Comparison of ENCODE assay signal across 8 cellular contexts in genomic region chr12:123633379-123634141, GRCh38. TPM values are rescaled to one million over a fixed set of nuclear protein-coding genes. Genes with fewer than 3 reads are reported as not detected.
DNase-seq lines count a peak whose midpoint lies in the region; ATAC-seq and TF ChIP-seq lines count a peak whose summit lies in the region.

Gene EIF2B1 (minus strand): TSS chr12:123633686. CDS start chr12:123633557, 129 bp downstream.
Gene GTF2H3 (plus strand): TSS chr12:123633829. CDS start chr12:123633860, 31 bp downstream.

- H3K9me3 ChIP-seq in OCI-LY3 (ENCODE audit: insufficient read depth, low read length), result no peaks in the 10 kb centered on the region

- H3K36me3 ChIP-seq in OCI-LY3 (replicated peaks; ENCODE audit: low read depth, low read length), result peaks cover 20% of the 10 kb centered on the region

- H3K27me3 Mint-ChIP-seq in endothelial cell (ENCODE audit: unreplicated experiment), result peaks cover 10% of the 10 kb centered on the region

- H3K4me3 Mint-ChIP-seq in endothelial cell (ENCODE audit: unreplicated experiment), result peak within 1 kb of the TSS; percentile 98

- H3K36me3 Mint-ChIP-seq in endothelial cell (ENCODE audit: low read depth, unreplicated experiment), result peaks cover 25% of the 10 kb centered on the region

- peak within 1 kb of the TSS; percentile 84 for H3K9ac ChIP-seq in OCI-LY3 (ENCODE audit: low read length)

- H3K4me1 Mint-ChIP-seq in endothelial cell (ENCODE audit: unreplicated experiment), result peaks cover 16% of the 10 kb centered on the region

- TF ChIP-seq CTCF in OCI-LY3 (IDR thresholded peaks at IDR 0.05; ENCODE audit: low read depth, low read length) (no peak), endothelial cell (IDR thresholded peaks at IDR 0.05; ENCODE audit: unreplicated experiment) (no peak)

- peak within 1 kb of the TSS; percentile 86 for H3K4me3 ChIP-seq in OCI-LY3 (ENCODE audit: low read length)

- peaks cover 55% of the 10 kb centered on the region for H3K79me2 ChIP-seq in OCI-LY3 (ENCODE audit: low read length)

- no peaks in the 10 kb centered on the region for H3K9me3 Mint-ChIP-seq in endothelial cell (ENCODE audit: unreplicated experiment)

- ATAC-seq in GM21515 (IDR thresholded peaks at IDR 0.05; ENCODE audit: unreplicated experiment), result peak; percentile 92

- H3K27me3 ChIP-seq in OCI-LY3 (ENCODE audit: low read depth, low read length), result no peaks in the 10 kb centered on the region

- peak within 1 kb of the TSS; percentile 97 for H3K4me2 ChIP-seq in OCI-LY3 (ENCODE audit: low read length)

- H3K27ac Mint-ChIP-seq in endothelial cell (ENCODE audit: unreplicated experiment), result peak within 1 kb of the TSS; percentile 90

- peaks cover 10% of the 10 kb centered on the region for H3K4me1 ChIP-seq in OCI-LY3 (ENCODE audit: low read length)

- H3K27ac ChIP-seq in OCI-LY3 (ENCODE audit: low read length), result peak within 1 kb of the TSS; percentile 43

- peak within 1 kb of the TSS; percentile 70 for H2AFZ ChIP-seq in OCI-LY3 (ENCODE audit: low read depth, low read length)

- DNase-seq in D341Med (ENCODE audit: low spot score), result peak; percentile 99
- peak; percentile 91 for DNase-seq in HuH-7 (ENCODE audit: low spot score)
- peak; percentile 97 for DNase-seq in activated CD8-positive, alpha-beta memory T cell treated with anti-CD3 and anti-CD28 coated beads, Interleukin-2, amount 50 U/mL, for 48 hours
- peak; percentile 93 for DNase-seq in endothelial cell (ENCODE audit: low spot score)
- DNase-seq in midbrain (lab: John Stamatoyannopoulos, UW), result peak; percentile 96
- DNase-seq in stimulated activated CD8-positive, alpha-beta memory T cell treated with anti-CD3 and anti-CD28 coated beads, Interleukin-2, amount 100 ng/mL, for 1 hour (ENCODE audit: low read depth in 2 of 2), result peak; percentile 92 to 95

- no peaks in the 10 kb centered on the region for H4K20me1 ChIP-seq in OCI-LY3 (ENCODE audit: insufficient read depth, low read length)

RNA-seq across cellular contexts. Expression of gene EIF2B1, which starts in this region (rescaled TPM):
- total RNA-seq in endothelial cell (ENCODE audit: unreplicated experiment), result 52.0 TPM

RNA-seq across cellular contexts. Expression of gene GTF2H3, which starts in this region (rescaled TPM):
- total RNA-seq in endothelial cell (ENCODE audit: unreplicated experiment), result 23.1 TPM

Comparison
In these comparisons a context has a peak if more than half of its experiments do, and no peak if none do; other contexts are left out.
1. Peak in every context shown above with its lines: DNase-seq, ATAC-seq, H3K4me3 ChIP-seq and H3K27ac ChIP-seq.